22 cellular contexts compared by ENCODE assay signal in the genomic region with DNA sequence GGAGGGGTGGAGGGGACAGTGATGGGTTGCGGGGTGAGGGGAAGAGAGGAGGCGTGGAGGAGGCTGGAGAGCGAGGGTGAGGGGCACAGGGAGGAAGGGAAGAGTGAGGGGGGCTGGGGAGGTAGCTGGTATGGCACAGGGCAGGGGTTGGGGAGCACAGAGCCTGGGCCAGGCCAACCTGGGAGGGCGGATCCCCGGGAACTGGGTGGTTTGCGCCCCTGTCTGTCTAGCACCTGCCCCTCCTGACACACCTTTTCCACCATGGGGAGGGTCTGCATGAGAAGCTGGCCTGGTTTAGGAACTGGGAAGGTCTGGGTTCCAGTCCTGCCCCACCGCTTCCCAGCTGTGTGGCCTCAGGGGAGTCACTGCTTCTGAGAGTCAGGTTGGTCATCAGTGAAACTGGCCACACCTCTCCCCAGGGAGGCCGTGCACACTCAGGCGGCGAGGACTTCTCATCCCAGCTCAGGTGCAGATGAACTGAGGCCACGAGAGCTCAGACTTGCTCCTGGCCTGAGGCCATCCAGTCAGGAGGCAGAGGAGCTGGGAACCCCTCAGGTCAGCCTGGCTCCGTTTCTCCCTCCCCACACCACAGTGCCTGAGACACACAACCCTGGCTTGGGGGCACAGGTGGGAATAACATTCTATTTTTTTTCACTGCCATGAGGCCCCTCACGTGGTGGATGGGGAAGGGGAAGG.
DNase-seq lines count a peak whose midpoint lies in the region; ATAC-seq and TF ChIP-seq lines count a peak whose summit lies in the region.
"Had no signal": no experiment of that assay in that cellular context is flagged by ENCODE, and none has a peak within 500 bp of the region (broad histone marks: within the 10 kb centered on the region; RNA-seq: fewer than 3 reads in every experiment).

No MANE protein-coding gene starts in this region.

- peaks cover 6 to 30% of the 10 kb centered on the region in 2 donors for H3K9me3 Mint-ChIP-seq in stimulated activated naive CD8-positive, alpha-beta T cell treated with anti-CD3 and anti-CD28 coated beads, Interleukin-15, amount 100 ng/mL, for 72 hours

- intact Hi-C loops in posterior vena cava (cut with DNase I), result no loop called here

- peaks cover 16% of the 10 kb centered on the region for H3K27me3 Mint-ChIP-seq in stimulated activated naive CD8-positive, alpha-beta T cell treated with anti-CD3 and anti-CD28 coated beads, Interleukin-15, amount 100 ng/mL, for 72 hours

- no peak overlapping the region for H3K27ac Mint-ChIP-seq in stimulated activated naive CD8-positive, alpha-beta T cell treated with anti-CD3 and anti-CD28 coated beads, Interleukin-15, amount 100 ng/mL, for 72 hours
- H3K27ac Mint-ChIP-seq: CD4-positive, alpha-beta memory T cell; IgD-negative memory B cell had no signal

- peak; percentile 19 for ATAC-seq in stimulated activated naive CD8-positive, alpha-beta T cell treated with anti-CD3 and anti-CD28 coated beads, Interleukin-15, Interleukin-2, amounts not matched to agents 100 U/mL and 50 U/mL, for 24 hours
- no peak for ATAC-seq in stimulated activated naive CD8-positive, alpha-beta T cell treated with anti-CD3 and anti-CD28 coated beads, Interleukin-15, amount 100 ng/mL, for 72 hours
- no peak for ATAC-seq in HG03460 (IDR thresholded peaks at IDR 0.05; ENCODE audit: unreplicated experiment)
- ATAC-seq: GM12878 had no signal

- H3K4me3 ChIP-seq in coronary artery, result no peak overlapping the region
- H3K4me3 ChIP-seq: BLaER1, GM12878 had no signal

- H3K4me3 Mint-ChIP-seq in stimulated activated naive CD8-positive, alpha-beta T cell treated with anti-CD3 and anti-CD28 coated beads, Interleukin-15, amount 100 ng/mL, for 72 hours, result no peak overlapping the region
- H3K4me3 Mint-ChIP-seq: CD4-positive, alpha-beta memory T cell; IgD-negative memory B cell had no signal

- TF ChIP-seq CTCF in coronary artery (IDR thresholded peaks at IDR 0.05), result no peak

- no peaks in the 10 kb centered on the region for H3K4me1 Mint-ChIP-seq in stimulated activated naive CD8-positive, alpha-beta T cell treated with anti-CD3 and anti-CD28 coated beads, Interleukin-15, amount 100 ng/mL, for 72 hours
- H3K4me1 Mint-ChIP-seq: CD4-positive, alpha-beta memory T cell; IgD-negative memory B cell had no signal

- no peak overlapping the region for H3K27ac ChIP-seq in coronary artery
- H3K27ac ChIP-seq: BLaER1 had no signal

- no peak for DNase-seq in stimulated activated naive CD8-positive, alpha-beta T cell treated with anti-CD3 and anti-CD28 coated beads, Interleukin-15, Interleukin-2, amounts not matched to agents 100 U/mL and 50 U/mL, for 24 hours
- no peak for DNase-seq in stimulated activated naive CD8-positive, alpha-beta T cell treated with anti-CD3 and anti-CD28 coated beads, Interleukin-15, amount 100 ng/mL, for 72 hours
- peak; percentile 62 for DNase-seq in coronary artery (ENCODE audit: low spot score)
- DNase-seq in posterior vena cava (ENCODE audit: low spot score), result peak; percentile 76
- DNase-seq in NCI-H2107 (lab: John Stamatoyannopoulos, UW), result no peak
- DNase-seq in erythroblast (lab: John Stamatoyannopoulos, UW), result no peak
- DNase-seq: ACHN; Caco-2; CD4-positive, alpha-beta memory T cell; DMS 273 treated with DMSO at 0.1 percent for 48 hours; DMS79 treated with DMSO at 0.1 percent for 48 hours; GOT3; NCI-H1694; NCI-H2081; NCI-H2171 treated with DMSO at 0.1 percent for 48 hours; NCI-H446; NCI-H526; Right ventricle myocardium superior had no signal

- no peak for TF ChIP-seq POLR2A in erythroblast (IDR thresholded peaks at IDR 0.05; ENCODE audit: low read length)

Comparison
In these comparisons a context has a peak if more than half of its experiments do, and no peak if none do; other contexts are left out.
1. DNase-seq: peak in coronary artery (single experiment) and posterior vena cava (single experiment); none in stimulated activated naive CD8-positive, alpha-beta T cell treated with anti-CD3 and anti-CD28 coated beads, Interleukin-15, Interleukin-2, amounts not matched to agents 100 U/mL and 50 U/mL, for 24 hours (single experiment), stimulated activated naive CD8-positive, alpha-beta T cell treated with anti-CD3 and anti-CD28 coated beads, Interleukin-15, amount 100 ng/mL, for 72 hours (0 of 2), NCI-H2107 (single experiment) and erythroblast (0 of 2).